In the genomic region with DNA sequence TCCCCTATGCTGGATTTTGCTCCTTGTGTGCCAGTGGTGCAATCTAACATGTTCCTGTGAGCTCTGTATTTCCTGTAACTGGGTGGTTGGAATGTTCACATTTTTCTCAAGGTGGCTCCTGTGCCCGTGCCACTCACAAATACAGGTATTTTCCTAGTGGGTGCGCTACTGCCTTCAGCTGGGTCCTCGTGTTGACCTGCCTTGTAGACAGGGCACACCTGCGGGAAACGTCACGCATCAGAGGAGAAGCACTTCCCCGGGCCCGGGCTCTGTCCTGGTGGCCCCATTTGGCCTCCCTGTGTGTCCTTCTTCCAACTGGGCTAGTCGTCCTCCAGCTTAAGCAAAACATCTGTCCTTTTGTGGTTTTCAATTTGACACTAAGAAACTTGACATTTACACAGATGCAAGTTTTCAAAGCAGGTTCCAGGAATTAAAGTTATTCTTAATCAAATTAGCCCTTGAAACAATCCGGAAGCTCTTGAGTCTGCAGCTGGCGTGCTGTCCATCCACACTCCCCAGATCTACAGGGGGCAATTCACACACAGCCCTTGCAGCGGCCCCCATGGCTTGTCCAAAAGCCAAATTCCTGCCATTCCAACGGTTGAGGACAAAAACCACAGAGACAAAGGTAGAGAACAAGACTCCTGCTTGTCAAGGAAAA, we compare ENCODE assay signal across 12 cellular contexts.
DNase-seq lines count a peak whose midpoint lies in the region; ATAC-seq, FAIRE-seq and TF ChIP-seq lines count a peak whose summit lies in the region.
"Had no signal": no experiment of that assay in that cellular context is flagged by ENCODE, and none has a peak within 500 bp of the region (broad histone marks: within the 10 kb centered on the region; RNA-seq: fewer than 3 reads in every experiment).

No MANE protein-coding gene starts in this region.

- peaks cover 2% of the 10 kb centered on the region for H3K9me3 Mint-ChIP-seq in CD8-positive, alpha-beta T cell

- ATAC-seq in left lung (peak; percentile 45), HG02981 (IDR thresholded peaks at IDR 0.05; ENCODE audit: unreplicated experiment) (no peak)
- ATAC-seq in CD8-positive, alpha-beta T cell, result no peak
- ATAC-seq: left lobe of liver had no signal

- H3K27me3 ChIP-seq in left lung, result no peaks in the 10 kb centered on the region
- no peaks in the 10 kb centered on the region for H3K27me3 ChIP-seq in CD8-positive, alpha-beta T cell (ENCODE audit: insufficient read depth, low read length)
- H3K27me3 ChIP-seq: BE2C had no signal

- CTCF ChIA-PET in CD8-positive, alpha-beta T cell (lab: Charles Lee), result interaction anchor here (2.6 to 3.9 kb wide), 2 partner anchors 8 to 1052 kb away, joined by 9 to 20 read pairs; no protein-coding TSS in a partner anchor

- H3K9me3 ChIP-seq in left lung, result no peaks in the 10 kb centered on the region
- no peaks in the 10 kb centered on the region for H3K9me3 ChIP-seq in CD8-positive, alpha-beta T cell (ENCODE audit: low read length)
- H3K9me3 ChIP-seq: BE2C, thoracic aorta had no signal

- POLR2A ChIA-PET in CD8-positive, alpha-beta T cell (lab: Charles Lee), result no interaction called here

- no peaks in the 10 kb centered on the region for H3K36me3 Mint-ChIP-seq in CD8-positive, alpha-beta T cell

- H3K4me3 ChIP-seq in left lung, result no peak overlapping the region
- H3K4me3 ChIP-seq in CD8-positive, alpha-beta T cell (ENCODE audit: low read depth, low read length), result no peak overlapping the region
- H3K4me3 ChIP-seq: dorsolateral prefrontal cortex, thoracic aorta had no signal

- no peak overlapping the region for H3K4me3 Mint-ChIP-seq in CD8-positive, alpha-beta T cell

- no peaks in the 10 kb centered on the region for H3K36me3 ChIP-seq in left lung
- H3K36me3 ChIP-seq in CD8-positive, alpha-beta T cell (ENCODE audit: insufficient read depth, low read length), result no peaks in the 10 kb centered on the region
- H3K36me3 ChIP-seq: BE2C, thoracic aorta had no signal

- DNase-seq in A172 (ENCODE audit: low spot score) (peak; percentile 80), HTR-8/SVneo (ENCODE audit: insufficient read length, low spot score) (peak; percentile 62), amniotic epithelial cell (ENCODE audit: low read depth) (peak; percentile 63), left lung (no peak), NCI-H446 (lab: John Stamatoyannopoulos, UW) (no peak), mucosa of gallbladder (ENCODE audit: low spot score) (no peak)
- no peak for DNase-seq in CD8-positive, alpha-beta T cell
- DNase-seq: BE2C, dorsolateral prefrontal cortex had no signal

- H3K4me1 ChIP-seq in left lung, result peaks cover 0 to 7% of the 10 kb centered on the region in 2 donors
- no peaks in the 10 kb centered on the region for H3K4me1 ChIP-seq in CD8-positive, alpha-beta T cell (ENCODE audit: insufficient read depth, low read length)
- H3K4me1 ChIP-seq: BE2C had no signal

- H3K27ac ChIP-seq in left lung, result no peak overlapping the region
- H3K27ac ChIP-seq in CD8-positive, alpha-beta T cell (ENCODE audit: low read depth, low read length), result no peak overlapping the region
- H3K27ac ChIP-seq: dorsolateral prefrontal cortex, thoracic aorta had no signal

- H3K27ac Mint-ChIP-seq in CD8-positive, alpha-beta T cell, result no peak overlapping the region

- peak; percentile 38 for FAIRE-seq in HTR-8/SVneo (lab: Jason Lieb, UNC)

- H3K4me1 Mint-ChIP-seq in CD8-positive, alpha-beta T cell (ENCODE audit: low read depth), result no peaks in the 10 kb centered on the region

- TF ChIP-seq CTCF in left lung (IDR thresholded peaks at IDR 0.05), result no peak
- no peak for TF ChIP-seq CTCF in CD8-positive, alpha-beta T cell (IDR thresholded peaks at IDR 0.05)

- intact Hi-C loops in left lung (cut with DNase I), result no loop called here
- intact Hi-C loops in CD8-positive, alpha-beta T cell (cut with DNase I, micrococcal nuclease), result no loop called here

- no peaks in the 10 kb centered on the region for H3K27me3 Mint-ChIP-seq in CD8-positive, alpha-beta T cell (ENCODE audit: low read depth)

Comparison
In these comparisons a context has a peak if more than half of its experiments do, and no peak if none do; other contexts are left out.
1. DNase-seq: peak in A172 (single experiment), HTR-8/SVneo (single experiment) and amniotic epithelial cell (single experiment); none in left lung (0 of 2), NCI-H446 (0 of 2), mucosa of gallbladder (single experiment) and CD8-positive, alpha-beta T cell (0 of 7).